1 cellular context compared by ENCODE assay signal in the genomic region with DNA sequence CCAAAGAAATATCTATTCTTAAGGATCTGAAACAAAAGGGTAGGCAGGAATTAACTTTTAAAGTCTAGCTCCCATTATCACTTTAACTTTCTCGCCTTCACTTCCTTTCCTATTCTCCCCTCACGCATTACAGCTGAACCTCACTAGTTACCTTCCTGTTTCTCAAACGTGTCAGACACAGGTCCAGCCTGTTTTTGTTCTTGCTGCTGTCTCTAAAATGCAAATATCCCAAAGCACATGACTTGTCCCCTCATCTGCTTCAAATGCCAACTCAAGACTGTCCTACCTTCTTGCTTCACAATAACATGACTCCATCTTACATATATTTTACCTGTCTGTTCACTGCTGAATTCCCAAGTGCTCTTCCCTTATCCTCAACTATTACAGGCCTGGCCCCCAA.
TF ChIP-seq lines count a peak whose summit lies in the region.

No MANE protein-coding gene starts in this region.

TF ChIP-seq in SK-N-SH, 30 proteins besides CTCF, POLR2A, EP300 and RAD21:
- TF ChIP-seq, protein P1, sequence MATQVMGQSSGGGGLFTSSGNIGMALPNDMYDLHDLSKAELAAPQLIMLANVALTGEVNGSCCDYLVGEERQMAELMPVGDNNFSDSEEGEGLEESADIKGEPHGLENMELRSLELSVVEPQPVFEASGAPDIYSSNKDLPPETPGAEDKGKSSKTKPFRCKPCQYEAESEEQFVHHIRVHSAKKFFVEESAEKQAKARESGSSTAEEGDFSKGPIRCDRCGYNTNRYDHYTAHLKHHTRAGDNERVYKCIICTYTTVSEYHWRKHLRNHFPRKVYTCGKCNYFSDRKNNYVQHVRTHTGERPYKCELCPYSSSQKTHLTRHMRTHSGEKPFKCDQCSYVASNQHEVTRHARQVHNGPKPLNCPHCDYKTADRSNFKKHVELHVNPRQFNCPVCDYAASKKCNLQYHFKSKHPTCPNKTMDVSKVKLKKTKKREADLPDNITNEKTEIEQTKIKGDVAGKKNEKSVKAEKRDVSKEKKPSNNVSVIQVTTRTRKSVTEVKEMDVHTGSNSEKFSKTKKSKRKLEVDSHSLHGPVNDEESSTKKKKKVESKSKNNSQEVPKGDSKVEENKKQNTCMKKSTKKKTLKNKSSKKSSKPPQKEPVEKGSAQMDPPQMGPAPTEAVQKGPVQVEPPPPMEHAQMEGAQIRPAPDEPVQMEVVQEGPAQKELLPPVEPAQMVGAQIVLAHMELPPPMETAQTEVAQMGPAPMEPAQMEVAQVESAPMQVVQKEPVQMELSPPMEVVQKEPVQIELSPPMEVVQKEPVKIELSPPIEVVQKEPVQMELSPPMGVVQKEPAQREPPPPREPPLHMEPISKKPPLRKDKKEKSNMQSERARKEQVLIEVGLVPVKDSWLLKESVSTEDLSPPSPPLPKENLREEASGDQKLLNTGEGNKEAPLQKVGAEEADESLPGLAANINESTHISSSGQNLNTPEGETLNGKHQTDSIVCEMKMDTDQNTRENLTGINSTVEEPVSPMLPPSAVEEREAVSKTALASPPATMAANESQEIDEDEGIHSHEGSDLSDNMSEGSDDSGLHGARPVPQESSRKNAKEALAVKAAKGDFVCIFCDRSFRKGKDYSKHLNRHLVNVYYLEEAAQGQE (IDR thresholded peaks at IDR 0.05; ENCODE audit: low read depth, low read length) = no peak
- TF ChIP-seq NRF1 (IDR thresholded peaks at IDR 0.05; ENCODE audit: low read depth, low read length) (no peak), RCOR1 (IDR thresholded peaks at IDR 0.05; ENCODE audit: low read length) (no peak), NFIC (IDR thresholded peaks at IDR 0.05; ENCODE audit: borderline replicate concordance) (no peak), TEAD4 (IDR thresholded peaks at IDR 0.05; ENCODE audit: borderline replicate concordance, insufficient read depth) (no peak), POLR2AphosphoS5 (IDR thresholded peaks at IDR 0.05; ENCODE audit: low read depth, low read length) (no peak), SMC3 (IDR thresholded peaks at IDR 0.05; ENCODE audit: low read depth, low read length) (no peak), SIN3A (IDR thresholded peaks at IDR 0.05; ENCODE audit: borderline replicate concordance, low read depth, low read length) (no peak), ELF1 (IDR thresholded peaks at IDR 0.05) (no peak), FOXJ3 (CRISPR knock-in tag; IDR thresholded peaks at IDR 0.05) (no peak), RXRA (IDR thresholded peaks at IDR 0.05; ENCODE audit: borderline replicate concordance, low read depth) (no peak)
- TF ChIP-seq, protein P2, sequence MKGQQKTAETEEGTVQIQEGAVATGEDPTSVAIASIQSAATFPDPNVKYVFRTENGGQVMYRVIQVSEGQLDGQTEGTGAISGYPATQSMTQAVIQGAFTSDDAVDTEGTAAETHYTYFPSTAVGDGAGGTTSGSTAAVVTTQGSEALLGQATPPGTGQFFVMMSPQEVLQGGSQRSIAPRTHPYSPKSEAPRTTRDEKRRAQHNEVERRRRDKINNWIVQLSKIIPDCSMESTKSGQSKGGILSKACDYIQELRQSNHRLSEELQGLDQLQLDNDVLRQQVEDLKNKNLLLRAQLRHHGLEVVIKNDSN (IDR thresholded peaks at IDR 0.05; ENCODE audit: borderline replicate concordance, low read depth) = no peak
- TF ChIP-seq, protein P3, sequence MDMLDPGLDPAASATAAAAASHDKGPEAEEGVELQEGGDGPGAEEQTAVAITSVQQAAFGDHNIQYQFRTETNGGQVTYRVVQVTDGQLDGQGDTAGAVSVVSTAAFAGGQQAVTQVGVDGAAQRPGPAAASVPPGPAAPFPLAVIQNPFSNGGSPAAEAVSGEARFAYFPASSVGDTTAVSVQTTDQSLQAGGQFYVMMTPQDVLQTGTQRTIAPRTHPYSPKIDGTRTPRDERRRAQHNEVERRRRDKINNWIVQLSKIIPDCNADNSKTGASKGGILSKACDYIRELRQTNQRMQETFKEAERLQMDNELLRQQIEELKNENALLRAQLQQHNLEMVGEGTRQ (IDR thresholded peaks at IDR 0.05; ENCODE audit: borderline replicate concordance, low read depth, low read length) = no peak
- TF ChIP-seq, protein P4, sequence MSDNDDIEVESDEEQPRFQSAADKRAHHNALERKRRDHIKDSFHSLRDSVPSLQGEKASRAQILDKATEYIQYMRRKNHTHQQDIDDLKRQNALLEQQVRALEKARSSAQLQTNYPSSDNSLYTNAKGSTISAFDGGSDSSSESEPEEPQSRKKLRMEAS (IDR thresholded peaks at IDR 0.05; ENCODE audit: low read depth) = no peak
- TF ChIP-seq, protein P5, sequence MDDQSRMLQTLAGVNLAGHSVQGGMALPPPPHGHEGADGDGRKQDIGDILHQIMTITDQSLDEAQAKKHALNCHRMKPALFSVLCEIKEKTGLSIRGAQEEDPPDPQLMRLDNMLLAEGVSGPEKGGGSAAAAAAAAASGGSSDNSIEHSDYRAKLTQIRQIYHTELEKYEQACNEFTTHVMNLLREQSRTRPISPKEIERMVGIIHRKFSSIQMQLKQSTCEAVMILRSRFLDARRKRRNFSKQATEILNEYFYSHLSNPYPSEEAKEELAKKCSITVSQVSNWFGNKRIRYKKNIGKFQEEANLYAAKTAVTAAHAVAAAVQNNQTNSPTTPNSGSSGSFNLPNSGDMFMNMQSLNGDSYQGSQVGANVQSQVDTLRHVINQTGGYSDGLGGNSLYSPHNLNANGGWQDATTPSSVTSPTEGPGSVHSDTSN (IDR thresholded peaks at IDR 0.05) = no peak
- TF ChIP-seq, protein P6, sequence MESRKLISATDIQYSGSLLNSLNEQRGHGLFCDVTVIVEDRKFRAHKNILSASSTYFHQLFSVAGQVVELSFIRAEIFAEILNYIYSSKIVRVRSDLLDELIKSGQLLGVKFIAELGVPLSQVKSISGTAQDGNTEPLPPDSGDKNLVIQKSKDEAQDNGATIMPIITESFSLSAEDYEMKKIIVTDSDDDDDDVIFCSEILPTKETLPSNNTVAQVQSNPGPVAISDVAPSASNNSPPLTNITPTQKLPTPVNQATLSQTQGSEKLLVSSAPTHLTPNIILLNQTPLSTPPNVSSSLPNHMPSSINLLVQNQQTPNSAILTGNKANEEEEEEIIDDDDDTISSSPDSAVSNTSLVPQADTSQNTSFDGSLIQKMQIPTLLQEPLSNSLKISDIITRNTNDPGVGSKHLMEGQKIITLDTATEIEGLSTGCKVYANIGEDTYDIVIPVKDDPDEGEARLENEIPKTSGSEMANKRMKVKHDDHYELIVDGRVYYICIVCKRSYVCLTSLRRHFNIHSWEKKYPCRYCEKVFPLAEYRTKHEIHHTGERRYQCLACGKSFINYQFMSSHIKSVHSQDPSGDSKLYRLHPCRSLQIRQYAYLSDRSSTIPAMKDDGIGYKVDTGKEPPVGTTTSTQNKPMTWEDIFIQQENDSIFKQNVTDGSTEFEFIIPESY (IDR thresholded peaks at IDR 0.05; ENCODE audit: borderline replicate concordance, low read depth) = no peak
